In the genomic region with DNA sequence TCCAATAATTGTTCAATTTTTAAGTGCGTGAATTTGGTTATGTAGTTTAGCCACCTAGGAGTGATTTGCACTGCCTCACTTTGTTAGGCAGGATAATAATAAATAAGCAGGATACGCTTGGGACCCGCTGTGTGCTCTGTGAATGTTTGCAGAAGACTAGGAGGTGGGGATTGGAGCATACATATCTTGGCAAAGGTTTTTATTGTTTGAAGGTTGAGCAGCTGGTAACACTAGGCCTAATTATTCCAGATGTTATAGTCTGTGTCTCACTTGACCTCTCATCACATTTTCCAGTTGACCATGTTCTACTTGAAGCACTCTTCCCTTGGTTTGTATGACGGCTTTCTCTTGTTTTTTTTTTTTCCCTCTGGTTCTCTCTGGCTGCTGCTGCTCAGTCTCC, we compare ENCODE assay signal across 21 cellular contexts. TPM values are rescaled to one million over a fixed set of nuclear protein-coding genes. Genes with fewer than 3 reads are reported as not detected.
"Had no signal": no experiment of that assay in that cellular context is flagged by ENCODE, and none has a peak within 500 bp of the region (broad histone marks: within the 10 kb centered on the region; RNA-seq: fewer than 3 reads in every experiment).

No MANE protein-coding gene starts in this region.

- H3K27ac ChIP-seq: coronary artery, esophagus squamous epithelium, gastroesophageal sphincter, right lobe of liver, thoracic aorta, vagina had no signal

- H3K9me3 ChIP-seq: esophagus squamous epithelium, right lobe of liver, thoracic aorta, vagina had no signal

- H3K36me3 ChIP-seq: esophagus squamous epithelium, gastroesophageal sphincter, right lobe of liver, thoracic aorta, vagina had no signal

- DNase-seq: activated CD4-positive, alpha-beta memory T cell treated with anti-CD3 and anti-CD28 coated beads for 36 hours; activated CD4-positive, alpha-beta T cell treated with anti-CD3 and anti-CD28 coated beads for 48 hours; activated effector memory CD4-positive, alpha-beta T cell treated with anti-CD3 and anti-CD28 coated beads, Interleukin-2, amount 50 U/mL, for 16 hours; activated naive CD4-positive, alpha-beta T cell treated with anti-CD3 and anti-CD28 coated beads, Interleukin-2, amount 10 ng/mL, durations not matched to agents 7 days and 5 days; amygdala; cerebellar nuclear complex; esophagus squamous epithelium; hypothalamus; left cardiac atrium; mesenchymal stem cell; occipital lobe; posterior cingulate gyrus; right lobe of liver; small intestine; stimulated activated CD4-positive, alpha-beta T cell treated with anti-CD3 and anti-CD28 coated beads, Interleukin-15, amount 100 ng/mL, for 24 hours; stimulated activated naive CD4-positive, alpha-beta T cell had no signal

- H3K4me1 ChIP-seq: esophagus squamous epithelium, gastroesophageal sphincter, right lobe of liver, vagina had no signal

- H3K4me3 ChIP-seq: coronary artery, esophagus squamous epithelium, gastroesophageal sphincter, right lobe of liver, thoracic aorta, vagina had no signal

- H3K27me3 ChIP-seq: esophagus squamous epithelium, gastroesophageal sphincter, right lobe of liver, vagina had no signal

- ATAC-seq: gastroesophageal sphincter, left cardiac atrium, right lobe of liver had no signal

RNA-seq across cellular contexts. Expression of a gene that starts 42.7 kb away (rescaled TPM):
- total RNA-seq: activated CD4-positive, alpha-beta memory T cell treated with anti-CD3 and anti-CD28 coated beads for 36 hours; mononuclear cell had no signal
